In the genomic region with DNA sequence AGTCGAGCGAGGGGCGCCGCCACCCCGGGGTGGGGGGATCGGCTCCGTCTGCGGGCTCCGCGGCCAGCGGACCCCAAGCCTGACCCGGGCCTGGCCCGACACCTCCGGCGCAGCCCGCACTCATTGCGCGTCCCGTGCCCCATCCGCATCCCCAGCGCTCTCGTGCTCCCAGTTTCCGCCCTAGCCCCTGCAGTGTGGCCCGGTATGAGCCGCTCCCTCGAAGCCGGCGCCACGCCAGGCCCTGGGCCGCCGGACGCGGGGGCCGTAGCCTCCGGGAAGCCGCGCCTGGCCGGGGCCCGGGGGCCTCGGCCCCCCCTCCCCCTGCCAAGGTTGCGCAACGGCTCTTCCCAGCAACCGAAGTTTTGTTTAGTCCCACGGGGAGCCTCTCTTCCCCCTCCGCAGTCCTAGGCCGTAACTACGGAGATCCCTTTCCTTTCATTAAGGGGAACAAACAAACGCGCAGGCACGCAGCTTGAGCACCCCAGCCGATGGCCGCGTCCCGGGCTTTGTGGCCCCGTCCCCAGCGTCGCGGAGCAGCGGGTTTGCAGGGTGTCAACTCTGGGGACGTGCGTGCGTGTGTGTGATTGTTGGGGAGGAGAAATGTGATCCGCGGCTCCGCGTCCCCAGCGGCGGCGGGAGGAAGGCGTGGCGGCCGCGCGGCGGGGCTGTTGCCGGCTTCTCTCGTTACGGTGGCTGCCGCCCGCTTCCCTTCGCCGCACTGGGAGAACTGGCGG, we compare ENCODE assay signal across 8 cellular contexts. TPM values are rescaled to one million over a fixed set of nuclear protein-coding genes. Genes with fewer than 3 reads are reported as not detected.
DNase-seq lines count a peak whose midpoint lies in the region; ATAC-seq and TF ChIP-seq lines count a peak whose summit lies in the region.

No MANE protein-coding gene starts in this region.

- no peaks in the 10 kb centered on the region for H3K27me3 ChIP-seq in colonic mucosa

- peak overlapping the region; percentile 95 to 100 for H3K9ac ChIP-seq in colonic mucosa (ENCODE audit: low read depth in 2 of 2, low read length in 2 of 2)

- peak overlapping the region; percentile 94 for H3K4me3 ChIP-seq in AG10803 (ENCODE audit: low read length)
- peak overlapping the region; percentile 86 for H3K4me3 ChIP-seq in colonic mucosa

- ATAC-seq in GM19025 (IDR thresholded peaks at IDR 0.05; ENCODE audit: low read depth, unreplicated experiment) (peak; percentile 23), HG03342 (IDR thresholded peaks at IDR 0.05; ENCODE audit: unreplicated experiment) (peak; percentile 37), left lobe of liver (peak; percentile 76)

- H3K27ac ChIP-seq in colonic mucosa, result peak overlapping the region; percentile 100

- peaks cover 5% of the 10 kb centered on the region for H3K4me1 ChIP-seq in colonic mucosa

- intact Hi-C loops in colonic mucosa (cut with DNase I), result loop anchor here (5.0 kb wide), 2 partner anchors 69 to 96 kb away; a partner anchor contains a TSS

- TF ChIP-seq CTCF in AG10803 (conservative IDR thresholded peaks at IDR 0.05; ENCODE audit: low read length) (no peak; the same call in 1 of the 2 replicates), colonic mucosa (IDR thresholded peaks at IDR 0.05) (peak; percentile 20)

- DNase-seq in AG10803 (ENCODE audit: low read depth), result peak; percentile 89
- DNase-seq in NCI-H446 treated with DMSO at 0.1 percent for 48 hours (lab: John Stamatoyannopoulos, UW), result peak; percentile 58
- peak; percentile 83 for DNase-seq in activated CD4-positive, alpha-beta T cell treated with anti-CD3 and anti-CD28 coated beads for 48 hours
- DNase-seq in colonic mucosa, result peak; percentile 81
- peak; percentile 85 for DNase-seq in left lobe of liver (ENCODE audit: low spot score)
- DNase-seq in stimulated activated CD4-positive, alpha-beta T cell treated with anti-CD3 and anti-CD28 coated beads, Interleukin-2, amount 100 ng/mL, for 24 hours, result peak; percentile 78 to 79

- no peaks in the 10 kb centered on the region for H3K36me3 ChIP-seq in colonic mucosa

- no peaks in the 10 kb centered on the region for H3K9me3 ChIP-seq in colonic mucosa

RNA-seq across cellular contexts. Expression of a gene that starts 0.9 kb away (rescaled TPM):
- total RNA-seq in colonic mucosa (10 to 100 TPM; 48.1 to 96.3 TPM), left lobe of liver (34.9 TPM)

Comparison
In these comparisons a context has a peak if more than half of its experiments do, and no peak if none do; other contexts are left out.
1. Peak in every context shown above with its lines: DNase-seq, ATAC-seq, H3K4me3 ChIP-seq and H3K27ac ChIP-seq.
2. ATAC-seq: peak in every context shown above with its lines; median percentile 76 in left lobe of liver; 37 in HG03342; 23 in GM19025.